Comparison of ENCODE assay signal across 16 cellular contexts in genomic region chr13:28380319-28380718, GRCh38.
DNase-seq lines count a peak whose midpoint lies in the region; ATAC-seq, FAIRE-seq and TF ChIP-seq lines count a peak whose summit lies in the region.
"Had no signal": no experiment of that assay in that cellular context is flagged by ENCODE, and none has a peak within 500 bp of the region (broad histone marks: within the 10 kb centered on the region; RNA-seq: fewer than 3 reads in every experiment).

No MANE protein-coding gene starts in this region.

- no peaks in the 10 kb centered on the region for H3K27me3 Mint-ChIP-seq in GM23338 (ENCODE audit: insufficient read depth, low read depth, poor library complexity)
- no peaks in the 10 kb centered on the region for H3K27me3 Mint-ChIP-seq in activated CD4-positive, alpha-beta T cell treated with anti-CD3 and anti-CD28 coated beads, Interleukin-2, amount 10 ng/mL, durations not matched to agents 7 days and 5 days

- BruUV-seq in K562 (replicated peaks; lab: Mats Ljungman, UMichigan): no TSS peak

- H3K4me1 ChIP-seq in GM23338 (ENCODE audit: insufficient read depth): peaks cover 40% of the 10 kb centered on the region
- H3K4me1 ChIP-seq in K562 (replicated peaks in 1 of 2; ENCODE audit: control insufficient read depth in 2 of 2, insufficient read depth in 2 of 2, low read length in 2 of 2): peaks cover 0 to 10% of the 10 kb centered on the region in 2 experiments; a peak in 3 of 5 replicates
- H3K4me1 ChIP-seq in smooth muscle cell (ENCODE audit: low read depth): no peaks in the 10 kb centered on the region

- no peaks in the 10 kb centered on the region for H4K20me1 ChIP-seq in GM23338 (replicated peaks; ENCODE audit: insufficient read depth)
- H4K20me1 ChIP-seq in K562 (replicated peaks; ENCODE audit: control insufficient read depth, insufficient read depth, low read length): no peaks in the 10 kb centered on the region
- H4K20me1 ChIP-seq in smooth muscle cell (ENCODE audit: low read depth): peaks cover 13% of the 10 kb centered on the region

- POLR2A ChIA-PET in K562 (lab: Yijun Ruan, JAX): interaction anchor here (0.7 to 0.9 kb wide), 2 partner anchors 91 to 367 kb away, joined by 3 read pairs; no protein-coding TSS in a partner anchor
- POLR2A ChIA-PET in activated CD4-positive, alpha-beta T cell treated with anti-CD3 and anti-CD28 coated beads, Interleukin-2, amount 10 ng/mL, durations not matched to agents 7 days and 5 days (lab: Charles Lee): no interaction called here

- H2AFZ ChIP-seq in GM23338 (no peak overlapping the region), K562 (ENCODE audit: low read depth, low read length) (no peak overlapping the region), smooth muscle cell (ENCODE audit: low read depth) (no peak overlapping the region)

- no peaks in the 10 kb centered on the region for H3K9me1 ChIP-seq in K562 (ENCODE audit: control insufficient read depth, insufficient read depth, low read length)

- H3K9ac ChIP-seq in K562 (ENCODE audit: insufficient read depth in 1 of 2, low read depth in 2 of 2, low read length in 2 of 2) (no peak overlapping the region), smooth muscle cell (ENCODE audit: low read depth) (no peak overlapping the region)

- no peak for TF ChIP-seq CTCF in GM23338 (conservative IDR thresholded peaks at IDR 0.05; ENCODE audit: low read depth in 2 of 2)
- TF ChIP-seq CTCF in K562 (IDR thresholded peaks at IDR 0.05 in 2 of 3, conservative IDR thresholded peaks at IDR 0.05 in 1 of 3; ENCODE audit: insufficient read depth in 2 of 3, low read depth in 1 of 3, low read length in 3 of 3): no peak
- no peak for TF ChIP-seq CTCF in smooth muscle cell (IDR thresholded peaks at IDR 0.05; ENCODE audit: borderline replicate concordance, insufficient read depth, poor library complexity, severe bottlenecking)

- H3K9me3 ChIP-seq in K562 (replicated peaks; ENCODE audit: control insufficient read depth, insufficient read depth, low read depth, low read length): no peaks in the 10 kb centered on the region
- H3K9me3 ChIP-seq in smooth muscle cell (replicated peaks; ENCODE audit: low read depth): no peaks in the 10 kb centered on the region

- in situ Hi-C loops in K562 (cut with MboI): no loop called here

- H3K4me1 Mint-ChIP-seq in GM23338: peaks cover 36% of the 10 kb centered on the region
- peaks cover 7% of the 10 kb centered on the region for H3K4me1 Mint-ChIP-seq in activated CD4-positive, alpha-beta T cell treated with anti-CD3 and anti-CD28 coated beads, Interleukin-2, amount 10 ng/mL, durations not matched to agents 7 days and 5 days

- H3K79me2 ChIP-seq in GM23338 (replicated peaks; ENCODE audit: insufficient read depth) (no peaks in the 10 kb centered on the region), K562 (ENCODE audit: control insufficient read depth, insufficient read depth, low read length) (no peaks in the 10 kb centered on the region), smooth muscle cell (ENCODE audit: low read depth) (no peaks in the 10 kb centered on the region)

- CTCF ChIA-PET in K562 (lab: Yijun Ruan, JAX; ENCODE audit: low intra/inter-chr PET ratio): no interaction called here
- CTCF ChIA-PET in activated CD4-positive, alpha-beta T cell treated with anti-CD3 and anti-CD28 coated beads, Interleukin-2, amount 10 ng/mL, durations not matched to agents 7 days and 5 days (lab: Charles Lee): interaction anchor here (0.9 kb wide), 1 partner anchor 19 kb away, joined by 3 read pairs; no protein-coding TSS in a partner anchor

- H3K36me3 ChIP-seq in GM23338 (ENCODE audit: insufficient read depth) (peaks cover 7% of the 10 kb centered on the region; the same call in 1 of the 2 replicates), K562 (ENCODE audit: control insufficient read depth, insufficient read depth, low read length) (no peaks in the 10 kb centered on the region), smooth muscle cell (ENCODE audit: low read depth) (peaks cover 16% of the 10 kb centered on the region)

- H3F3A ChIP-seq in GM23338 (replicated peaks; ENCODE audit: low read depth) (peaks cover 7% of the 10 kb centered on the region; the same call in 1 of the 2 replicates), smooth muscle cell (ENCODE audit: low read depth) (peaks cover 48% of the 10 kb centered on the region)

- no peak for TF ChIP-seq EP300 in K562 (IDR thresholded peaks at IDR 0.05; ENCODE audit: low read length)

- TF ChIP-seq RAD21 in K562 (CRISPR knock-in tag; conservative IDR thresholded peaks at IDR 0.05 in 1 of 2, IDR thresholded peaks at IDR 0.05 in 1 of 2): no peak

- H3K36me3 Mint-ChIP-seq in GM23338 (ENCODE audit: low read depth): peaks cover 42% of the 10 kb centered on the region
- H3K36me3 Mint-ChIP-seq in activated CD4-positive, alpha-beta T cell treated with anti-CD3 and anti-CD28 coated beads, Interleukin-2, amount 10 ng/mL, durations not matched to agents 7 days and 5 days (ENCODE audit: low read depth): no peaks in the 10 kb centered on the region
- H3K36me3 Mint-ChIP-seq: CD4-positive, alpha-beta memory T cell had no signal

- no peaks in the 10 kb centered on the region for H3K9me2 ChIP-seq in GM23338 (ENCODE audit: insufficient read depth)

- H3K27ac ChIP-seq in GM23338 (ENCODE audit: low read depth) (peak overlapping the region; percentile 52; the same call in 1 of the 2 replicates), K562 (ENCODE audit: extremely low read depth, low read depth, low read length) (no peak overlapping the region), smooth muscle cell (ENCODE audit: low read depth) (peak overlapping the region; percentile 29)

- H3K9me3 Mint-ChIP-seq in GM23338: no peaks in the 10 kb centered on the region
- no peaks in the 10 kb centered on the region for H3K9me3 Mint-ChIP-seq in activated CD4-positive, alpha-beta T cell treated with anti-CD3 and anti-CD28 coated beads, Interleukin-2, amount 10 ng/mL, durations not matched to agents 7 days and 5 days
- H3K9me3 Mint-ChIP-seq: CD4-positive, alpha-beta memory T cell; H9 had no signal

- 82% methylated on average over 3 of the region's 3 CpGs for WGBS in K562 (ENCODE audit: insufficient coverage, low coverage, missing lambda C conversion rate)
- 94% methylated on average over 3 of the region's 3 CpGs for WGBS in smooth muscle cell (ENCODE audit: low lambda C conversion rate)

- H3K27ac Mint-ChIP-seq in GM23338: peak overlapping the region; percentile 22
- H3K27ac Mint-ChIP-seq in activated CD4-positive, alpha-beta T cell treated with anti-CD3 and anti-CD28 coated beads, Interleukin-2, amount 10 ng/mL, durations not matched to agents 7 days and 5 days: no peak overlapping the region
- H3K27ac Mint-ChIP-seq: CD4-positive, alpha-beta memory T cell had no signal

- H3K27me3 ChIP-seq in GM23338 (ENCODE audit: insufficient read depth) (no peaks in the 10 kb centered on the region), K562 (ENCODE audit: control insufficient read depth in 2 of 2, insufficient read depth in 2 of 2, low read length in 2 of 2) (no peaks in the 10 kb centered on the region), smooth muscle cell (ENCODE audit: low read depth) (no peaks in the 10 kb centered on the region)

- DNase-seq in GM23338 (ENCODE audit: low spot score) (no peak), NOMO-1 treated with DMSO at 0.1 percent for 48 hours (lab: John Stamatoyannopoulos, UW; ENCODE audit: unreplicated experiment) (peak; percentile 53), K562 (ENCODE audit: extremely low read depth in 1 of 4, low spot score in 3 of 4) (no peak), smooth muscle cell (lab: John Stamatoyannopoulos, UW; ENCODE audit: unreplicated experiment) (no peak), HPDE6-E6E7 (ENCODE audit: extremely low spot score) (no peak)
- no peak for DNase-seq in activated CD4-positive, alpha-beta T cell treated with anti-CD3 and anti-CD28 coated beads, Interleukin-2, amount 10 ng/mL, durations not matched to agents 7 days and 5 days
- DNase-seq: C1 segment of cervical spinal cord; Calu3; CD4-positive, alpha-beta memory T cell; COR-L47; DMS53; DMS79 treated with DMSO at 0.1 percent for 48 hours; H9 had no signal

- no peak for TF ChIP-seq POLR2A in K562 (conservative IDR thresholded peaks at IDR 0.05)

- intact Hi-C loops in K562 (cut with micrococcal nuclease): no loop called here

- H3K4me3 ChIP-seq in GM23338 (no peak overlapping the region), K562 (no peak overlapping the region), smooth muscle cell (no peak overlapping the region)

- no peak for FAIRE-seq in K562 (lab: Jason Lieb, UNC)
- FAIRE-seq: GM12892, H1 had no signal

- ATAC-seq in GM23338 (no peak), K562 (no peak)
- ATAC-seq: HCT116 had no signal

- no peak overlapping the region for H3K4me3 Mint-ChIP-seq in GM23338
- no peak overlapping the region for H3K4me3 Mint-ChIP-seq in activated CD4-positive, alpha-beta T cell treated with anti-CD3 and anti-CD28 coated beads, Interleukin-2, amount 10 ng/mL, durations not matched to agents 7 days and 5 days
- H3K4me3 Mint-ChIP-seq: CD4-positive, alpha-beta memory T cell; H9 had no signal

- H3K4me2 ChIP-seq in GM23338 (no peak overlapping the region), K562 (ENCODE audit: insufficient read depth, low read length) (no peak overlapping the region), smooth muscle cell (no peak overlapping the region)

TF ChIP-seq in GM23338, 12 proteins besides CTCF, POLR2A, EP300 and RAD21 (continues in another document):
- TF ChIP-seq EZH2phosphoT487 (IDR thresholded peaks at IDR 0.05; ENCODE audit: unreplicated experiment): no peak

TF ChIP-seq in K562, 482 proteins besides CTCF, POLR2A, EP300 and RAD21:
- TF ChIP-seq KLF10 (CRISPR knock-in tag; IDR thresholded peaks at IDR 0.05) (no peak), ZNF316 (IDR thresholded peaks at IDR 0.05) (peak; percentile 45), POLR2B (IDR thresholded peaks at IDR 0.05; ENCODE audit: low read depth, partially characterized antibody) (no peak)
- TF ChIP-seq, protein P1, sequence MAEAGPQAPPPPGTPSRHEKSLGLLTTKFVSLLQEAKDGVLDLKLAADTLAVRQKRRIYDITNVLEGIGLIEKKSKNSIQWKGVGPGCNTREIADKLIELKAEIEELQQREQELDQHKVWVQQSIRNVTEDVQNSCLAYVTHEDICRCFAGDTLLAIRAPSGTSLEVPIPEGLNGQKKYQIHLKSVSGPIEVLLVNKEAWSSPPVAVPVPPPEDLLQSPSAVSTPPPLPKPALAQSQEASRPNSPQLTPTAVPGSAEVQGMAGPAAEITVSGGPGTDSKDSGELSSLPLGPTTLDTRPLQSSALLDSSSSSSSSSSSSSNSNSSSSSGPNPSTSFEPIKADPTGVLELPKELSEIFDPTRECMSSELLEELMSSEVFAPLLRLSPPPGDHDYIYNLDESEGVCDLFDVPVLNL (CRISPR knock-in tag; IDR thresholded peaks at IDR 0.05; ENCODE audit: low read depth): no peak
TF ChIP-seq in K562: peak in this region for 1.
